In the genomic region with DNA sequence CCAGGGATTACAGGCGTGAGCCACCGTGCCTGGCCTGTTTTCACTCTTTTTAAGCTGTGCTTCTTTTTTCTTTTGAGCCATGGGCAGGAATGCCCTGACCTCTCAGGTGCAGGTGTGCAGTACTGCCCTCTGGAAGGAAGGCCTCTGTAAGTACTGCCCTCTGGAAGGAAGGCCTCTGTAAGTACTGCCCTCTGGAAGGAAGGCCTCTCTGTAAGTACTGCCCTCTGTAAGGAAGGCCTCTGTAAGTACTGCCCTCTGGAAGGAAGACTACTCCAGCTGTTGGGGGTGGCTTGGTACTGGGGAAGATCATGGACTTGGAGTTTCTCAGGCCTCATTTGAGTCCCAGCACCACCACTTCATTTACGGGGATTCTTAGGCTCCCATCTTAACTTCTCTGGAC, we compare ENCODE assay signal across 20 cellular contexts.
DNase-seq lines count a peak whose midpoint lies in the region; ATAC-seq, FAIRE-seq and TF ChIP-seq lines count a peak whose summit lies in the region.
"Had no signal": no experiment of that assay in that cellular context is flagged by ENCODE, and none has a peak within 500 bp of the region (broad histone marks: within the 10 kb centered on the region; RNA-seq: fewer than 3 reads in every experiment).

No MANE protein-coding gene starts in this region.

- no peak for TF ChIP-seq RAD21 in A549 (conservative IDR thresholded peaks at IDR 0.05 in 1 of 2, IDR thresholded peaks at IDR 0.05 in 1 of 2)

- no peak for TF ChIP-seq CTCF in A549 (IDR thresholded peaks at IDR 0.05)
- TF ChIP-seq CTCF in Panc1 (IDR thresholded peaks at IDR 0.05): no peak
- no peak for TF ChIP-seq CTCF in left lung (IDR thresholded peaks at IDR 0.05)
- TF ChIP-seq CTCF in suprapubic skin (IDR thresholded peaks at IDR 0.05): no peak
- TF ChIP-seq CTCF in tibial artery (IDR thresholded peaks at IDR 0.05): no peak

- peaks cover 3% of the 10 kb centered on the region for H3K36me3 Mint-ChIP-seq in CD4-positive, CD25-positive, alpha-beta regulatory T cell

- H3K27me3 ChIP-seq in CD4-positive, CD25-positive, alpha-beta regulatory T cell (ENCODE audit: control insufficient read depth, insufficient read depth, low read length): no peaks in the 10 kb centered on the region
- no peaks in the 10 kb centered on the region for H3K27me3 ChIP-seq in Panc1 (ENCODE audit: control insufficient read depth, insufficient read depth, low read length)
- no peaks in the 10 kb centered on the region for H3K27me3 ChIP-seq in left lung
- H3K27me3 ChIP-seq in suprapubic skin: no peaks in the 10 kb centered on the region
- no peaks in the 10 kb centered on the region for H3K27me3 ChIP-seq in tibial artery
- H3K27me3 ChIP-seq: foreskin keratinocyte, transverse colon had no signal

- FAIRE-seq in A549 (lab: Jason Lieb, UNC): no peak
- FAIRE-seq: endothelial cell of umbilical vein, RCC 7860 had no signal

- peak; percentile 77 to 78 for ATAC-seq in A549
- ATAC-seq in CD4-positive, CD25-positive, alpha-beta regulatory T cell (ENCODE audit: low read depth in 2 of 2): no peak
- ATAC-seq in Panc1: peak; percentile 38; the same call in 1 of the 2 replicates
- peak; percentile 61 for ATAC-seq in left colon
- ATAC-seq in left lung: no peak
- ATAC-seq: foreskin keratinocyte had no signal

- intact Hi-C loops in Panc1 (cut with micrococcal nuclease; ENCODE audit: unreplicated experiment) (no loop called here), left colon (cut with DNase I, micrococcal nuclease) (no loop called here), left lung (cut with DNase I) (no loop called here), tibial artery (cut with DNase I; ENCODE audit: low total_unique reads) (no loop called here)

- H3K27me3 Mint-ChIP-seq in CD4-positive, CD25-positive, alpha-beta regulatory T cell: no peaks in the 10 kb centered on the region
- H3K27me3 Mint-ChIP-seq: activated CD4-positive, alpha-beta T cell treated with anti-CD3 and anti-CD28 coated beads for 36 hours had no signal

- H3K27ac ChIP-seq in A549 (no peak overlapping the region), Panc1 (ENCODE audit: low read length) (no peak overlapping the region), left lung (no peak overlapping the region), suprapubic skin (no peak overlapping the region), tibial artery (no peak overlapping the region)
- H3K27ac ChIP-seq in CD4-positive, CD25-positive, alpha-beta regulatory T cell (ENCODE audit: insufficient read depth, low read length, poor library complexity, severe bottlenecking): no peak overlapping the region
- H3K27ac ChIP-seq: foreskin keratinocyte, transverse colon had no signal

- DNase-seq in A549 (ENCODE audit: low read depth in 1 of 2, low spot score in 1 of 2): peak in 1 of 2 experiments; percentile 48
- peak in 1 of 3 donors; percentile 6 for DNase-seq in CD4-positive, CD25-positive, alpha-beta regulatory T cell
- no peak for DNase-seq in Panc1 (ENCODE audit: low read depth, low spot score)
- no peak for DNase-seq in left colon
- DNase-seq in left lung: no peak
- DNase-seq in suprapubic skin (ENCODE audit: low spot score in 2 of 2): no peak
- no peak for DNase-seq in DMS114 treated with DMSO at 0.1 percent for 48 hours (lab: John Stamatoyannopoulos, UW; ENCODE audit: unreplicated experiment)
- no peak for DNase-seq in tibial artery
- DNase-seq: activated CD4-positive, alpha-beta T cell treated with anti-CD3 and anti-CD28 coated beads for 36 hours; anterior cingulate cortex; foreskin keratinocyte; Kasumi-1; NCI-H1417; NCI-H2171; SK-N-SH; transverse colon had no signal

- peaks cover 0 to 3% (median 0%) of the 10 kb centered on the region in 7 donors for H3K9me3 Mint-ChIP-seq in CD4-positive, CD25-positive, alpha-beta regulatory T cell
- H3K9me3 Mint-ChIP-seq: activated T-helper 1 cell treated with anti-CD3 and anti-CD28 coated beads, Interleukin-12 subunit alpha, Interleukin-12 subunit beta, Interleukin-2, Interleukin-4 antibody, amounts not matched to agents 30 ng/mL and 10 ng/mL and 1 ng/mL, durations not matched to agents 14 hours and 24 hours and 36 hours had no signal

- in situ Hi-C loops in Panc1 (cut with HindIII; ENCODE audit: low pct_unique_long_range_greater_than_20kb, low sequenced_read_pairs): no loop called here

- H3K9me3 ChIP-seq in A549: no peaks in the 10 kb centered on the region
- no peaks in the 10 kb centered on the region for H3K9me3 ChIP-seq in CD4-positive, CD25-positive, alpha-beta regulatory T cell (ENCODE audit: control insufficient read depth in 2 of 2, low read length in 2 of 2)
- H3K9me3 ChIP-seq in Panc1 (ENCODE audit: control insufficient read depth, insufficient read depth, low read depth, low read length): no peaks in the 10 kb centered on the region
- no peaks in the 10 kb centered on the region for H3K9me3 ChIP-seq in left lung
- H3K9me3 ChIP-seq in suprapubic skin: no peaks in the 10 kb centered on the region
- no peaks in the 10 kb centered on the region for H3K9me3 ChIP-seq in tibial artery
- H3K9me3 ChIP-seq: SK-N-SH, transverse colon had no signal

- no peak overlapping the region for H3K4me3 ChIP-seq in A549
- H3K4me3 ChIP-seq in CD4-positive, CD25-positive, alpha-beta regulatory T cell (ENCODE audit: low read depth, low read length): no peak overlapping the region
- no peak overlapping the region for H3K4me3 ChIP-seq in Panc1 (ENCODE audit: low read depth in 2 of 2, low read length in 2 of 2)
- no peak overlapping the region for H3K4me3 ChIP-seq in left lung
- no peak overlapping the region for H3K4me3 ChIP-seq in suprapubic skin
- H3K4me3 ChIP-seq in tibial artery: no peak overlapping the region
- H3K4me3 ChIP-seq: smooth muscle cell, transverse colon had no signal

- 89% methylated on average over 3 of the region's 3 CpGs for WGBS in A549 (ENCODE audit: missing lambda C conversion rate)
- WGBS in suprapubic skin: 93% methylated on average over 3 of the region's 3 CpGs

- no peaks in the 10 kb centered on the region for H3K36me3 ChIP-seq in CD4-positive, CD25-positive, alpha-beta regulatory T cell (ENCODE audit: control insufficient read depth, insufficient read depth, low read length)
- H3K36me3 ChIP-seq in Panc1 (ENCODE audit: control insufficient read depth, insufficient read depth, low read length) (no peaks in the 10 kb centered on the region), left lung (no peaks in the 10 kb centered on the region), suprapubic skin (no peaks in the 10 kb centered on the region), tibial artery (no peaks in the 10 kb centered on the region)
- H3K36me3 ChIP-seq: transverse colon had no signal

- TF ChIP-seq EP300 in A549 (IDR thresholded peaks at IDR 0.05) (no peak), suprapubic skin (IDR thresholded peaks at IDR 0.05) (no peak)

- CTCF ChIA-PET in A549 (lab: Yijun Ruan, JAX) (no interaction called here), Panc1 (lab: Charles Lee) (no interaction called here)

- peaks cover 5 to 19% (median 12%) of the 10 kb centered on the region in 4 donors for H3K4me1 Mint-ChIP-seq in CD4-positive, CD25-positive, alpha-beta regulatory T cell

- H3K4me3 Mint-ChIP-seq in CD4-positive, CD25-positive, alpha-beta regulatory T cell: peak overlapping the region in 3 of 4 donors; percentile 22 to 45 (median 33)

- no peak overlapping the region for H3K4me2 ChIP-seq in A549
- H3K4me2 ChIP-seq: SK-N-SH, smooth muscle cell had no signal

- no peak for TF ChIP-seq POLR2A in A549 (IDR thresholded peaks at IDR 0.05; ENCODE audit: low read length)
- no peak for TF ChIP-seq POLR2A in suprapubic skin (IDR thresholded peaks at IDR 0.05)

- BruUV-seq in Panc1 (replicated peaks; lab: Mats Ljungman, UMichigan): no TSS peak

- H3K4me1 ChIP-seq in A549 (no peaks in the 10 kb centered on the region), Panc1 (ENCODE audit: control insufficient read depth, insufficient read depth, low read length) (no peaks in the 10 kb centered on the region), left lung (peaks cover 0 to 14% of the 10 kb centered on the region in 2 donors), suprapubic skin (peaks cover 10% of the 10 kb centered on the region), tibial artery (peaks cover 0 to 16% (median 7%) of the 10 kb centered on the region in 4 donors)
- peaks cover 12% of the 10 kb centered on the region for H3K4me1 ChIP-seq in CD4-positive, CD25-positive, alpha-beta regulatory T cell (ENCODE audit: control insufficient read depth, insufficient read depth, low read length, poor library complexity, severe bottlenecking)
- H3K4me1 ChIP-seq: foreskin keratinocyte had no signal

- POLR2A ChIA-PET in A549 (lab: Yijun Ruan, JAX) (no interaction called here), Panc1 (lab: Charles Lee) (no interaction called here)

- peak overlapping the region in 1 of 3 donors; percentile 9 for H3K27ac Mint-ChIP-seq in CD4-positive, CD25-positive, alpha-beta regulatory T cell

TF ChIP-seq in A549, 52 proteins besides CTCF, POLR2A, EP300 and RAD21:
- TF ChIP-seq HEYL (CRISPR knock-in tag; IDR thresholded peaks at IDR 0.05) (no peak), RFX5 (IDR thresholded peaks at IDR 0.05) (no peak), PHF8 (IDR thresholded peaks at IDR 0.05; ENCODE audit: borderline replicate concordance, low read depth) (no peak), CHD2 (IDR thresholded peaks at IDR 0.05; ENCODE audit: low read length, partially characterized antibody) (no peak), NR3C1 (IDR thresholded peaks at IDR 0.05) (no peak), MYC (IDR thresholded peaks at IDR 0.05; ENCODE audit: borderline replicate concordance, low read length) (no peak), ZC3H11A (IDR thresholded peaks at IDR 0.05) (no peak), CBX8 (IDR thresholded peaks at IDR 0.05) (no peak), TP53 (CRISPR knock-in tag; IDR thresholded peaks at IDR 0.05) (no peak), ZFP36 (IDR thresholded peaks at IDR 0.05; ENCODE audit: borderline replicate concordance, partially characterized antibody) (no peak), HDAC2 (IDR thresholded peaks at IDR 0.05) (no peak), KDM1A (IDR thresholded peaks at IDR 0.05; ENCODE audit: low read depth) (no peak), KDM5A (IDR thresholded peaks at IDR 0.05) (no peak), RCOR1 (IDR thresholded peaks at IDR 0.05; ENCODE audit: low read depth, low read length) (no peak)
- TF ChIP-seq, protein P1, sequence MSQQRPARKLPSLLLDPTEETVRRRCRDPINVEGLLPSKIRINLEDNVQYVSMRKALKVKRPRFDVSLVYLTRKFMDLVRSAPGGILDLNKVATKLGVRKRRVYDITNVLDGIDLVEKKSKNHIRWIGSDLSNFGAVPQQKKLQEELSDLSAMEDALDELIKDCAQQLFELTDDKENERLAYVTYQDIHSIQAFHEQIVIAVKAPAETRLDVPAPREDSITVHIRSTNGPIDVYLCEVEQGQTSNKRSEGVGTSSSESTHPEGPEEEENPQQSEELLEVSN (IDR thresholded peaks at IDR 0.05; ENCODE audit: borderline replicate concordance, low read depth): no peak
- TF ChIP-seq, protein P2, sequence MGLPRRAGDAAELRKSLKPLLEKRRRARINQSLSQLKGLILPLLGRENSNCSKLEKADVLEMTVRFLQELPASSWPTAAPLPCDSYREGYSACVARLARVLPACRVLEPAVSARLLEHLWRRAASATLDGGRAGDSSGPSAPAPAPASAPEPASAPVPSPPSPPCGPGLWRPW (IDR thresholded peaks at IDR 0.05): no peak
TF ChIP-seq in A549: peak in this region for 0.

Comparison
In these comparisons a context has a peak if more than half of its experiments do, and no peak if none do; other contexts are left out.
1. ATAC-seq: peak in A549 (2 of 2), Panc1 (single experiment) and left colon (single experiment); none in CD4-positive, CD25-positive, alpha-beta regulatory T cell (0 of 2) and left lung (single experiment).